9 cellular contexts compared by ENCODE assay signal in genomic region chr19:18339703-18340102, GRCh38. TPM values are rescaled to one million over a fixed set of nuclear protein-coding genes. Genes with fewer than 3 reads are reported as not detected.
DNase-seq lines count a peak whose midpoint lies in the region; ATAC-seq and TF ChIP-seq lines count a peak whose summit lies in the region.
"Had no signal": no experiment of that assay in that cellular context is flagged by ENCODE, and none has a peak within 500 bp of the region (broad histone marks: within the 10 kb centered on the region; RNA-seq: fewer than 3 reads in every experiment).

No MANE protein-coding gene starts in this region.

- H3K27ac Mint-ChIP-seq in neural crest cell (ENCODE audit: unreplicated experiment) = no peak overlapping the region

- H3K27ac ChIP-seq in cingulate gyrus (ENCODE audit: low read depth, low read length) = peak overlapping the region; percentile 69
- H3K27ac ChIP-seq: epithelial cell of prostate had no signal

- no peaks in the 10 kb centered on the region for H3K9me3 ChIP-seq in NT2/D1 (ENCODE audit: insufficient read depth, low read length)

- ATAC-seq in activated T-cell treated with anti-CD3 and anti-CD28 coated beads, Interleukin-2, amount 50 U/mL, for 4 hours = no peak
- no peak for ATAC-seq in GM19328 (IDR thresholded peaks at IDR 0.05; ENCODE audit: unreplicated experiment)

- H3K4me1 ChIP-seq in NT2/D1 (ENCODE audit: insufficient read depth, insufficient read length) = peaks cover 17% of the 10 kb centered on the region

- H3K36me3 Mint-ChIP-seq in activated T-cell treated with anti-CD3 and anti-CD28 coated beads, Interleukin-2, amount 50 U/mL, for 4 hours (ENCODE audit: insufficient read depth) = no peaks in the 10 kb centered on the region
- H3K36me3 Mint-ChIP-seq in neural crest cell (ENCODE audit: low read depth) = no peaks in the 10 kb centered on the region

- H3K4me3 Mint-ChIP-seq in activated T-cell treated with anti-CD3 and anti-CD28 coated beads, Interleukin-2, amount 50 U/mL, for 4 hours = peak overlapping the region; percentile 83
- H3K4me3 Mint-ChIP-seq in neural crest cell = peak overlapping the region; percentile 79

- no peak for DNase-seq in activated T-cell treated with anti-CD3 and anti-CD28 coated beads, Interleukin-2, amount 50 U/mL, for 4 hours
- DNase-seq in activated T-cell treated with anti-CD3 and anti-CD28 coated beads for 4 hours = no peak
- no peak for DNase-seq in NT2/D1 (ENCODE audit: low read depth, low spot score)
- DNase-seq in neural crest cell (ENCODE audit: low read depth, low spot score) = no peak
- no peak for DNase-seq in DMS153 treated with DMSO at 0.1 percent for 48 hours (lab: John Stamatoyannopoulos, UW; ENCODE audit: unreplicated experiment)
- no peak for DNase-seq in Ammon's horn (ENCODE audit: low spot score)

- H3K4me1 Mint-ChIP-seq in activated T-cell treated with anti-CD3 and anti-CD28 coated beads, Interleukin-2, amount 50 U/mL, for 4 hours (ENCODE audit: low read depth) = peaks cover 17% of the 10 kb centered on the region
- peaks cover 24% of the 10 kb centered on the region for H3K4me1 Mint-ChIP-seq in neural crest cell

- no peaks in the 10 kb centered on the region for H3K27me3 Mint-ChIP-seq in activated T-cell treated with anti-CD3 and anti-CD28 coated beads, Interleukin-2, amount 50 U/mL, for 4 hours (ENCODE audit: low read depth)
- peaks cover 68% of the 10 kb centered on the region for H3K27me3 Mint-ChIP-seq in neural crest cell (ENCODE audit: low read depth)

- H3K4me3 ChIP-seq in NT2/D1 (ENCODE audit: insufficient read length, low read depth) = no peak overlapping the region

- peak; percentile 37 for TF ChIP-seq CTCF in neural crest cell (conservative IDR thresholded peaks at IDR 0.05)

- peak overlapping the region; percentile 53 for H3K9ac ChIP-seq in NT2/D1 (ENCODE audit: insufficient read length, low read depth)

- H3K36me3 ChIP-seq in NT2/D1 (ENCODE audit: insufficient read depth, insufficient read length, low read length) = peaks cover 2% of the 10 kb centered on the region

- H3K27me3 ChIP-seq in NT2/D1 (ENCODE audit: insufficient read depth, insufficient read length) = no peaks in the 10 kb centered on the region

- no peaks in the 10 kb centered on the region for H3K9me3 Mint-ChIP-seq in activated T-cell treated with anti-CD3 and anti-CD28 coated beads, Interleukin-2, amount 50 U/mL, for 4 hours
- H3K9me3 Mint-ChIP-seq in neural crest cell = no peaks in the 10 kb centered on the region

RNA-seq across cellular contexts. Expression of gene PGPEP1, which starts 0.7 kb away (rescaled TPM):
- total RNA-seq in activated T-cell treated with anti-CD3 and anti-CD28 coated beads, Interleukin-2, amount 50 U/mL, for 4 hours = 10 to 100 TPM; 12.8 to 14.7 (median 13.0) TPM
- 5.2 and 8.3 TPM in 2 replicates for total RNA-seq in neural crest cell

RNA-seq across cellular contexts. Expression of gene LSM4, which starts 16.8 kb away (rescaled TPM):
- total RNA-seq in activated T-cell treated with anti-CD3 and anti-CD28 coated beads, Interleukin-2, amount 50 U/mL, for 4 hours = 100 to 1,000 TPM; 209 to 254 (median 230) TPM
- total RNA-seq in neural crest cell = 283 and 292 TPM in 2 replicates

RNA-seq across cellular contexts. Expression of gene GDF15, which starts 46.3 kb away (rescaled TPM):
- under 1 TPM; 0.53 to 0.71 (median 0.56) TPM for total RNA-seq in activated T-cell treated with anti-CD3 and anti-CD28 coated beads, Interleukin-2, amount 50 U/mL, for 4 hours
- total RNA-seq in neural crest cell = 1.2 TPM in 2 replicates

RNA-seq across cellular contexts. Expression of gene LRRC25, which starts 57.7 kb away (rescaled TPM):
- not detected for total RNA-seq in activated T-cell treated with anti-CD3 and anti-CD28 coated beads, Interleukin-2, amount 50 U/mL, for 4 hours
- total RNA-seq in neural crest cell = not detected in 2 replicates

RNA-seq across cellular contexts. Expression of gene JUND, which starts 58.3 kb away (rescaled TPM):
- 100 to 1,000 TPM; 232 to 244 (median 242) TPM for total RNA-seq in activated T-cell treated with anti-CD3 and anti-CD28 coated beads, Interleukin-2, amount 50 U/mL, for 4 hours
- total RNA-seq in neural crest cell = 73.6 and 85.1 TPM in 2 replicates
